ENCODE assay signal across 8 cellular contexts in genomic region chr3:177357352-177358084, GRCh38.
A peak's percentile ranks its signal among the peaks of the same experiment; 100 is the strongest.
DNase-seq lines count a peak whose midpoint lies in the region; ATAC-seq, FAIRE-seq and TF ChIP-seq lines count a peak whose summit lies in the region.

No MANE protein-coding gene starts in this region.

- POLR2A ChIA-PET in Caco-2 (lab: Charles Lee) (interaction anchor here (1.0 kb wide), 1 partner anchor 57 kb away, joined by 5 read pairs; no protein-coding TSS in a partner anchor), HepG2 (lab: Yijun Ruan, JAX) (interaction anchor here (1.0 to 1.4 kb wide), 3 partner anchors 15 to 160 kb away, joined by 3 to 5 read pairs (median 3); partner anchors contain the start of gene TBL1XR1)

- 5% methylated on average over 5 of the region's 5 CpGs for WGBS in HepG2 (ENCODE audit: low lambda C conversion rate)
- 14% methylated on average over 5 of the region's 5 CpGs for WGBS in suprapubic skin

- no peaks in the 10 kb centered on the region for H3K36me3 ChIP-seq in Caco-2 (ENCODE audit: control insufficient read depth, insufficient read depth, low read length)
- no peaks in the 10 kb centered on the region for H3K36me3 ChIP-seq in HepG2 (replicated peaks in 1 of 2; ENCODE audit: control insufficient read depth in 1 of 2, insufficient read depth in 2 of 2, low read length in 2 of 2)
- no peaks in the 10 kb centered on the region for H3K36me3 ChIP-seq in suprapubic skin

- H3K4me2 ChIP-seq in HepG2 (ENCODE audit: low read depth, low read length) = peak overlapping the region; percentile 95

- H3K9me3 ChIP-seq in Caco-2 (no peaks in the 10 kb centered on the region), HepG2 (ENCODE audit: low read length) (no peaks in the 10 kb centered on the region), suprapubic skin (no peaks in the 10 kb centered on the region)

- peak; percentile 57 for FAIRE-seq in HepG2 (lab: Jason Lieb, UNC)

- H3K79me2 ChIP-seq in HepG2 (ENCODE audit: insufficient read depth, low read length) = no peaks in the 10 kb centered on the region

- H3K36me3 Mint-ChIP-seq in Caco-2 (ENCODE audit: insufficient read depth, unreplicated experiment) = peaks cover 22% of the 10 kb centered on the region

- H3K27me3 ChIP-seq in Caco-2 (replicated peaks; ENCODE audit: control insufficient read depth, insufficient read depth, low read length) (no peaks in the 10 kb centered on the region), HepG2 (ENCODE audit: control insufficient read depth in 1 of 2, insufficient read depth in 2 of 2, low read length in 2 of 2) (no peaks in the 10 kb centered on the region), suprapubic skin (no peaks in the 10 kb centered on the region)

- in situ Hi-C loops in HepG2 (cut with HindIII; ENCODE audit: extremely low pct_ligation_motif_present, low pct_unique_long_range_greater_than_20kb) = loop anchor here (5.0 kb wide), 1 partner anchor 160 kb away; the partner anchor contains the start of gene TBL1XR1

- H3K4me1 ChIP-seq in Caco-2 (peaks cover 39% of the 10 kb centered on the region), HepG2 (ENCODE audit: insufficient read depth, low read length) (peaks cover 64% of the 10 kb centered on the region), suprapubic skin (peaks cover 60% of the 10 kb centered on the region)

- no peaks in the 10 kb centered on the region for H4K20me1 ChIP-seq in HepG2 (ENCODE audit: insufficient read depth, low read length)

- H3K27me3 Mint-ChIP-seq in Caco-2 (ENCODE audit: insufficient read depth, unreplicated experiment) = no peaks in the 10 kb centered on the region

- no peak for TF ChIP-seq CTCF in Caco-2 (IDR thresholded peaks at IDR 0.05; ENCODE audit: insufficient read depth in 1 of 2, low read depth in 1 of 2, low read length in 1 of 2, severe bottlenecking in 1 of 2, unreplicated experiment in 1 of 2)
- TF ChIP-seq CTCF in HepG2 (CRISPR knock-in tag; IDR thresholded peaks at IDR 0.05) = no peak
- no peak for TF ChIP-seq CTCF in suprapubic skin (IDR thresholded peaks at IDR 0.05)

- H3K9me3 Mint-ChIP-seq in Caco-2 (ENCODE audit: unreplicated experiment) = peaks cover 9% of the 10 kb centered on the region

- ATAC-seq in HG03432 (IDR thresholded peaks at IDR 0.05; ENCODE audit: unreplicated experiment) (peak; percentile 15), HepG2 (peak; percentile 1; the same call in 2 of the 3 replicates), GM19463 (IDR thresholded peaks at IDR 0.05; ENCODE audit: unreplicated experiment) (no peak), GM21390 (IDR thresholded peaks at IDR 0.05; ENCODE audit: unreplicated experiment) (no peak)

- CTCF ChIA-PET in Caco-2 (lab: Charles Lee) (interaction anchor here (0.7 to 1.3 kb wide), 2 partner anchors 160 to 613 kb away, joined by 3 to 7 read pairs; partner anchors contain the start of gene TBL1XR1), HepG2 (lab: Yijun Ruan, JAX; ENCODE audit: low intra/inter-chr PET ratio, low total read pairs) (no interaction called here)

- TF ChIP-seq RAD21 in HepG2 (CRISPR knock-in tag; IDR thresholded peaks at IDR 0.05) = 0 out of 2 replicates have a peak, but pooled peaks have one; percentile 13

- intact Hi-C loops in Caco-2 (cut with micrococcal nuclease; ENCODE audit: unreplicated experiment) = loop anchor here (1.0 to 2.0 kb wide), 6 partner anchors 12 to 307 kb away; no protein-coding TSS in a partner anchor
- intact Hi-C loops in HepG2 (cut with micrococcal nuclease; ENCODE audit: unreplicated experiment) = loop anchor here (1.0 to 5.0 kb wide), 5 partner anchors 19 to 465 kb away; no protein-coding TSS in a partner anchor

- DNase-seq in Caco-2 (peak; percentile 31 to 57), SHP77 (lab: John Stamatoyannopoulos, UW) (peak; percentile 42 to 44), caudate nucleus (lab: John Stamatoyannopoulos, UW) (peak in 3 of 61 donors; percentile 6 to 63 (median 17)), HepG2 (ENCODE audit: low spot score) (peak; percentile 88), suprapubic skin (ENCODE audit: low spot score in 2 of 2) (no peak)

- H3K4me1 Mint-ChIP-seq in Caco-2 (ENCODE audit: low read depth, unreplicated experiment) = peaks cover 45% of the 10 kb centered on the region

- TF ChIP-seq POLR2A in HepG2 (IDR thresholded peaks at IDR 0.05; ENCODE audit: insufficient read depth in 1 of 2, low read depth in 2 of 2, low read length in 2 of 2) (peak; percentile 4 to 11; a peak in 1 of 4 replicates), suprapubic skin (IDR thresholded peaks at IDR 0.05) (no peak)

- peak overlapping the region; percentile 89 for H3K27ac Mint-ChIP-seq in Caco-2 (ENCODE audit: unreplicated experiment)

- H3K4me3 ChIP-seq in Caco-2 (ENCODE audit: low read depth, low read length) (peak overlapping the region; percentile 22), HepG2 (replicated peaks in 1 of 3; ENCODE audit: insufficient read depth in 1 of 3, low read depth in 2 of 3, low read length in 3 of 3) (peak overlapping the region; percentile 60 to 77 (median 64)), suprapubic skin (peak overlapping the region; percentile 19)

- BruUV-seq in Caco-2 (replicated peaks; lab: Mats Ljungman, UMichigan) (no TSS peak), HepG2 (replicated peaks; lab: Mats Ljungman, UMichigan) (no TSS peak)

- H3K27ac ChIP-seq in caudate nucleus (ENCODE audit: low read depth, low read length) = peak overlapping the region; percentile 97
- H3K27ac ChIP-seq in HepG2 (ENCODE audit: extremely low read length, insufficient read depth, low read length) = peak overlapping the region; percentile 93
- H3K27ac ChIP-seq in suprapubic skin = peak overlapping the region; percentile 91

- peak overlapping the region; percentile 84 for H3K9ac ChIP-seq in HepG2 (ENCODE audit: insufficient read depth, low read depth, low read length)

- H3K4me3 Mint-ChIP-seq in Caco-2 (ENCODE audit: unreplicated experiment) = peak overlapping the region; percentile 77

- TF ChIP-seq EP300 in HepG2 (IDR thresholded peaks at IDR 0.05; ENCODE audit: low read depth in 2 of 2, low read length in 2 of 2) = peak in 1 of 2 experiments; percentile 74; a peak in 2 of 4 replicates
- TF ChIP-seq EP300 in HepG2 (CRISPR knock-in tag; IDR thresholded peaks at IDR 0.05; ENCODE audit: borderline replicate concordance) = 0 out of 2 replicates have a peak, but pooled peaks have one; percentile 48
- no peak for TF ChIP-seq EP300 in suprapubic skin (IDR thresholded peaks at IDR 0.05)

- no peak overlapping the region for H2AFZ ChIP-seq in HepG2 (ENCODE audit: low read length)

TF ChIP-seq in HepG2, 621 proteins besides CTCF, POLR2A, EP300 and RAD21 (continues in another document):
- TF ChIP-seq ZNF7 (CRISPR knock-in tag; IDR thresholded peaks at IDR 0.05) = no peak
- TF ChIP-seq HDAC1 (CRISPR knock-in tag; IDR thresholded peaks at IDR 0.05) = 0 out of 2 replicates have a peak, but pooled peaks have one; percentile 8
- TF ChIP-seq ZNF343 (CRISPR knock-in tag; IDR thresholded peaks at IDR 0.05) = no peak
- TF ChIP-seq ZNF282 (IDR thresholded peaks at IDR 0.05; ENCODE audit: partially characterized antibody) = no peak
- TF ChIP-seq RAD51 (IDR thresholded peaks at IDR 0.05; ENCODE audit: borderline replicate concordance) = no peak
- TF ChIP-seq GRHL1 (CRISPR knock-in tag; conservative IDR thresholded peaks at IDR 0.05) = no peak
- TF ChIP-seq ARNT (IDR thresholded peaks at IDR 0.05) = no peak
- TF ChIP-seq GMEB1 (CRISPR knock-in tag; IDR thresholded peaks at IDR 0.05; ENCODE audit: borderline replicate concordance) = no peak
- no peak for TF ChIP-seq GPN1 (CRISPR knock-in tag; IDR thresholded peaks at IDR 0.05; ENCODE audit: borderline replicate concordance)
- no peak for TF ChIP-seq ZNF251 (CRISPR knock-in tag; IDR thresholded peaks at IDR 0.05)
- TF ChIP-seq TFDP1 (CRISPR knock-in tag; IDR thresholded peaks at IDR 0.05; ENCODE audit: borderline replicate concordance) = peak; percentile 42; the same call in 1 of the 2 replicates

Comparison
In these comparisons a context has a peak if more than half of its experiments do, and no peak if none do; other contexts are left out.
1. DNase-seq: peak in Caco-2 (2 of 2), SHP77 (2 of 2) and HepG2 (single experiment); none in suprapubic skin (0 of 2).
2. ATAC-seq: peak in HG03432 (single experiment) and HepG2 (single experiment); none in GM19463 (single experiment) and GM21390 (single experiment).
3. POLR2A ChIP-seq: peak in HepG2 (2 of 2); none in suprapubic skin (0 of 2).
4. Peak in every context shown above with its lines, with median percentiles within 50 percentile points of each other: H3K4me3 ChIP-seq and H3K27ac ChIP-seq.